Comparison of ENCODE assay signal across 8 cellular contexts in genomic region chr1:27235827-27236226, GRCh38. TPM values are rescaled to one million over a fixed set of nuclear protein-coding genes. Genes with fewer than 3 reads are reported as not detected.
DNase-seq lines count a peak whose midpoint lies in the region; ATAC-seq and TF ChIP-seq lines count a peak whose summit lies in the region.

No MANE protein-coding gene starts in this region.

- CTCF ChIA-PET in PC-3 (lab: Charles Lee), result no interaction called here

- peak overlapping the region; percentile 72 for H2AFZ ChIP-seq in PC-3 (ENCODE audit: low read length)

- peak overlapping the region; percentile 94 for H3K4me2 ChIP-seq in PC-3 (ENCODE audit: low read length)

- POLR2A ChIA-PET in PC-3 (lab: Charles Lee; ENCODE audit: unreplicated experiment), result no interaction called here

- H3K9ac ChIP-seq in PC-3 (ENCODE audit: low read length) (peak overlapping the region; percentile 41; the same call in 1 of the 2 replicates), rectal smooth muscle tissue (ENCODE audit: low read length) (no peak overlapping the region)

- ATAC-seq in PC-3 (no peak), GM21786 (IDR thresholded peaks at IDR 0.05; ENCODE audit: unreplicated experiment) (no peak)

- no peaks in the 10 kb centered on the region for H3K27me3 ChIP-seq in GM06990 (replicated peaks; ENCODE audit: control insufficient read depth, insufficient read depth, low read length)
- H3K27me3 ChIP-seq in PC-3 (ENCODE audit: low read length), result no peaks in the 10 kb centered on the region
- no peaks in the 10 kb centered on the region for H3K27me3 ChIP-seq in rectal smooth muscle tissue (ENCODE audit: control insufficient read depth, insufficient read depth, low read length)

- no peaks in the 10 kb centered on the region for H3K9me3 ChIP-seq in PC-3 (ENCODE audit: low read length)

- DNase-seq in GM06990 (ENCODE audit: extremely low read depth, insufficient read length), result no peak
- DNase-seq in PC-3, result peak; percentile 1
- DNase-seq in epithelial cell of proximal tubule (ENCODE audit: low read depth), result peak; percentile 4
- DNase-seq in NCI-H510A treated with DMSO at 0.1 percent for 48 hours (lab: John Stamatoyannopoulos, UW), result no peak
- DNase-seq in inferior parietal cortex (ENCODE audit: extremely low spot score), result no peak
- no peak for DNase-seq in DMS53 (lab: John Stamatoyannopoulos, UW)

- no peak overlapping the region for H3K27ac ChIP-seq in PC-3 (ENCODE audit: low read length)
- H3K27ac ChIP-seq in rectal smooth muscle tissue (ENCODE audit: low read depth, low read length), result no peak overlapping the region

- H3K4me1 ChIP-seq in PC-3 (ENCODE audit: insufficient read depth, low read length), result peaks cover 16% of the 10 kb centered on the region; the same call in 1 of the 2 replicates
- H3K4me1 ChIP-seq in rectal smooth muscle tissue (ENCODE audit: control insufficient read depth, insufficient read depth, low read length), result peaks cover 10% of the 10 kb centered on the region

- H3K4me3 ChIP-seq in GM06990 (replicated peaks; ENCODE audit: low read depth, low read length) (peak overlapping the region; percentile 67), PC-3 (ENCODE audit: low read length) (peak overlapping the region; percentile 76), epithelial cell of proximal tubule (ENCODE audit: low read depth, low read length) (peak overlapping the region; percentile 76), rectal smooth muscle tissue (ENCODE audit: low read length) (peak overlapping the region; percentile 82)

- no TSS peak for BruUV-seq in PC-3 (replicated peaks; lab: Mats Ljungman, UMichigan)

- intact Hi-C loops in PC-3 (cut with micrococcal nuclease), result no loop called here

- no peaks in the 10 kb centered on the region for H3K36me3 ChIP-seq in GM06990 (ENCODE audit: control insufficient read depth, insufficient read depth, low read length)
- no peaks in the 10 kb centered on the region for H3K36me3 ChIP-seq in PC-3 (ENCODE audit: low read depth, low read length)
- no peaks in the 10 kb centered on the region for H3K36me3 ChIP-seq in rectal smooth muscle tissue (ENCODE audit: control insufficient read depth, insufficient read depth, low read length)

- H4K20me1 ChIP-seq in PC-3 (ENCODE audit: low read length), result no peaks in the 10 kb centered on the region

- no peaks in the 10 kb centered on the region for H3F3A ChIP-seq in PC-3 (ENCODE audit: low read length, unreplicated experiment)

- no peaks in the 10 kb centered on the region for H3K9me2 ChIP-seq in PC-3 (replicated peaks; ENCODE audit: low read length)

- TF ChIP-seq CTCF in GM06990 (IDR thresholded peaks at IDR 0.05; ENCODE audit: insufficient read depth, low read length, poor library complexity, severe bottlenecking) (no peak), PC-3 (conservative IDR thresholded peaks at IDR 0.05; ENCODE audit: low read depth, low read length) (no peak), epithelial cell of proximal tubule (conservative IDR thresholded peaks at IDR 0.05; ENCODE audit: low read depth, low read length) (no peak)

- H3K79me2 ChIP-seq in PC-3 (ENCODE audit: low read length), result peaks cover 19% of the 10 kb centered on the region

RNA-seq across cellular contexts. Expression of gene WDTC1, which starts 1.4 kb away (rescaled TPM):
- total RNA-seq in PC-3 (2014; rRNA removed) (23.7 and 28.6 TPM in 2 replicates), epithelial cell of proximal tubule (15.0 and 24.7 TPM in 2 replicates)

Comparison
In these comparisons a context has a peak if more than half of its experiments do, and no peak if none do; other contexts are left out.
1. DNase-seq: peak in PC-3 (single experiment) and epithelial cell of proximal tubule (single experiment); none in GM06990 (single experiment), NCI-H510A treated with DMSO at 0.1 percent for 48 hours (single experiment), inferior parietal cortex (single experiment) and DMS53 (single experiment).
2. Peak in every context shown above with its lines, with median percentiles within 50 percentile points of each other: H3K4me3 ChIP-seq.